In genomic region chr1:16183157-16183556, GRCh38 we compare ENCODE assay signal across 11 cellular contexts. TPM values are rescaled to one million over a fixed set of nuclear protein-coding genes. Genes with fewer than 3 reads are reported as not detected.
DNase-seq lines count a peak whose midpoint lies in the region; ATAC-seq and TF ChIP-seq lines count a peak whose summit lies in the region.
"Had no signal": no experiment of that assay in that cellular context is flagged by ENCODE, and none has a peak within 500 bp of the region (broad histone marks: within the 10 kb centered on the region; RNA-seq: fewer than 3 reads in every experiment).

No MANE protein-coding gene starts in this region.

- ATAC-seq in GM21360 (IDR thresholded peaks at IDR 0.05; ENCODE audit: unreplicated experiment), result no peak
- ATAC-seq in HG03442 (IDR thresholded peaks at IDR 0.05; ENCODE audit: unreplicated experiment), result no peak

- POLR2A ChIA-PET in RWPE1 (lab: Yijun Ruan, JAX; ENCODE audit: low non-redundant PET), result interaction anchor here (0.5 to 0.6 kb wide), 3 partner anchors 30 to 330 kb away, joined by 3 to 4 read pairs (median 3); no protein-coding TSS in a partner anchor

- H3K4me3 ChIP-seq in foreskin fibroblast (ENCODE audit: low read depth in 1 of 2, low read length in 2 of 2), result no peak overlapping the region
- H3K4me3 ChIP-seq in skin epidermis, result no peak overlapping the region
- H3K4me3 ChIP-seq: heart right ventricle had no signal

- TF ChIP-seq CTCF in RWPE1 (conservative IDR thresholded peaks at IDR 0.05; ENCODE audit: low read depth), result no peak
- no peak for TF ChIP-seq CTCF in foreskin fibroblast (IDR thresholded peaks at IDR 0.05; ENCODE audit: low read depth, low read length)

- CTCF ChIA-PET in RWPE1 (lab: Yijun Ruan, JAX), result interaction anchor here (0.7 to 1.1 kb wide), 3 partner anchors 101 to 612 kb away, joined by 3 to 7 read pairs (median 6); no protein-coding TSS in a partner anchor

- H3K27ac ChIP-seq in RWPE1 (peak overlapping the region; percentile 98), skin epidermis (peak overlapping the region in 18 of 21 experiments; percentile 1 to 85 (median 64))
- H3K27ac ChIP-seq: neutrophil had no signal

- DNase-seq in GM04504 (ENCODE audit: low read depth) (peak; percentile 66), RWPE1 (ENCODE audit: low spot score) (peak; percentile 86), foreskin fibroblast (peak; percentile 52 to 60), H4 (ENCODE audit: low spot score) (no peak), AML-193 (lab: John Stamatoyannopoulos, UW) (no peak)
- DNase-seq: DMS153, heart right ventricle had no signal

RNA-seq across cellular contexts. Expression of gene EPHA2, which starts 27.3 kb away (rescaled TPM):
- 10.1 and 14.2 TPM in 2 replicates for total RNA-seq in H4 (2014; rRNA removed; shearing (Covaris generic))

RNA-seq across cellular contexts. Expression of gene ARHGEF19, which starts 29.3 kb away (rescaled TPM):
- total RNA-seq in H4 (2014; rRNA removed; shearing (Covaris generic)), result 3.7 and 10.6 TPM in 2 replicates

RNA-seq across cellular contexts. Expression of gene CPLANE2, which starts 53.8 kb away (rescaled TPM):
- total RNA-seq in H4 (2014; rRNA removed; shearing (Covaris generic)), result 4.7 and 8.5 TPM in 2 replicates

Comparison
In these comparisons a context has a peak if more than half of its experiments do, and no peak if none do; other contexts are left out.
1. DNase-seq: peak in GM04504 (single experiment), RWPE1 (single experiment) and foreskin fibroblast (2 of 2); none in H4 (single experiment) and AML-193 (0 of 2).